Comparison of ENCODE assay signal across 1 cellular context in genomic region chr1:64986903-64987871, GRCh38.
TF ChIP-seq lines count a peak whose summit lies in the region.

No MANE protein-coding gene starts in this region.

TF ChIP-seq in HepG2, 621 proteins besides CTCF, POLR2A, EP300 and RAD21 (continued from another document and continues in another):
- TF ChIP-seq ZNF567 (CRISPR knock-in tag; IDR thresholded peaks at IDR 0.05; ENCODE audit: borderline replicate concordance), result no peak
- TF ChIP-seq PLSCR1 (CRISPR knock-in tag; IDR thresholded peaks at IDR 0.05; ENCODE audit: borderline replicate concordance), result no peak
- no peak for TF ChIP-seq MAFK (conservative IDR thresholded peaks at IDR 0.05 in 1 of 2, IDR thresholded peaks at IDR 0.05 in 1 of 2; ENCODE audit: low read length in 2 of 2)
- TF ChIP-seq ZNF317 (CRISPR knock-in tag; IDR thresholded peaks at IDR 0.05), result no peak
- no peak for TF ChIP-seq PCBP2 (optimal IDR thresholded peaks at IDR 0.05; ENCODE audit: low read depth, low read length, poor library complexity, severe bottlenecking)
- no peak for TF ChIP-seq CSRNP1 (CRISPR knock-in tag; IDR thresholded peaks at IDR 0.05)
- no peak; the same call in 1 of the 2 replicates for TF ChIP-seq ZNF629 (CRISPR knock-in tag; conservative IDR thresholded peaks at IDR 0.05)
- TF ChIP-seq HOXA5 (CRISPR knock-in tag; IDR thresholded peaks at IDR 0.05), result no peak
- no peak for TF ChIP-seq ZBTB4 (CRISPR knock-in tag; IDR thresholded peaks at IDR 0.05; ENCODE audit: borderline replicate concordance)
- TF ChIP-seq, protein P1, sequence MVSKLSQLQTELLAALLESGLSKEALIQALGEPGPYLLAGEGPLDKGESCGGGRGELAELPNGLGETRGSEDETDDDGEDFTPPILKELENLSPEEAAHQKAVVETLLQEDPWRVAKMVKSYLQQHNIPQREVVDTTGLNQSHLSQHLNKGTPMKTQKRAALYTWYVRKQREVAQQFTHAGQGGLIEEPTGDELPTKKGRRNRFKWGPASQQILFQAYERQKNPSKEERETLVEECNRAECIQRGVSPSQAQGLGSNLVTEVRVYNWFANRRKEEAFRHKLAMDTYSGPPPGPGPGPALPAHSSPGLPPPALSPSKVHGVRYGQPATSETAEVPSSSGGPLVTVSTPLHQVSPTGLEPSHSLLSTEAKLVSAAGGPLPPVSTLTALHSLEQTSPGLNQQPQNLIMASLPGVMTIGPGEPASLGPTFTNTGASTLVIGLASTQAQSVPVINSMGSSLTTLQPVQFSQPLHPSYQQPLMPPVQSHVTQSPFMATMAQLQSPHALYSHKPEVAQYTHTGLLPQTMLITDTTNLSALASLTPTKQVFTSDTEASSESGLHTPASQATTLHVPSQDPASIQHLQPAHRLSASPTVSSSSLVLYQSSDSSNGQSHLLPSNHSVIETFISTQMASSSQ (IDR thresholded peaks at IDR 0.05; ENCODE audit: low read depth), result peak; percentile 71
- TF ChIP-seq, protein P1 (CRISPR knock-in tag; IDR thresholded peaks at IDR 0.05; ENCODE audit: borderline replicate concordance), result peak; percentile 46; the same call in 1 of the 2 replicates
- TF ChIP-seq MEF2D (CRISPR knock-in tag; IDR thresholded peaks at IDR 0.05), result peak; percentile 95
- TF ChIP-seq HNF4A (CRISPR knock-in tag; IDR thresholded peaks at IDR 0.05), result peak; percentile 89
- no peak for TF ChIP-seq ZNF468 (CRISPR knock-in tag; IDR thresholded peaks at IDR 0.05)
- no peak for TF ChIP-seq SNAPC5 (CRISPR knock-in tag; IDR thresholded peaks at IDR 0.05; ENCODE audit: borderline replicate concordance)
- TF ChIP-seq NFATC3 (CRISPR knock-in tag; IDR thresholded peaks at IDR 0.05), result no peak
- peak; percentile 71 for TF ChIP-seq MIER3 (CRISPR knock-in tag; IDR thresholded peaks at IDR 0.05; ENCODE audit: borderline replicate concordance)
- no peak for TF ChIP-seq NCOA1 (CRISPR knock-in tag; IDR thresholded peaks at IDR 0.05)
- no peak for TF ChIP-seq THAP7 (CRISPR knock-in tag; IDR thresholded peaks at IDR 0.05)
- no peak for TF ChIP-seq ZNF496 (CRISPR knock-in tag; IDR thresholded peaks at IDR 0.05; ENCODE audit: insufficient replicate concordance)
- TF ChIP-seq ZNF180 (CRISPR knock-in tag; IDR thresholded peaks at IDR 0.05; ENCODE audit: borderline replicate concordance, low read depth), result no peak
- TF ChIP-seq ZSCAN9 (CRISPR knock-in tag; IDR thresholded peaks at IDR 0.05; ENCODE audit: borderline replicate concordance), result no peak
- TF ChIP-seq MAX (IDR thresholded peaks at IDR 0.05), result peak; percentile 75
- TF ChIP-seq DNMT1 (CRISPR knock-in tag; IDR thresholded peaks at IDR 0.05), result no peak
- peak; percentile 72 for TF ChIP-seq SKIL (CRISPR knock-in tag; IDR thresholded peaks at IDR 0.05; ENCODE audit: borderline replicate concordance)
- TF ChIP-seq RELA (CRISPR knock-in tag; IDR thresholded peaks at IDR 0.05), result no peak
- TF ChIP-seq, protein P2, sequence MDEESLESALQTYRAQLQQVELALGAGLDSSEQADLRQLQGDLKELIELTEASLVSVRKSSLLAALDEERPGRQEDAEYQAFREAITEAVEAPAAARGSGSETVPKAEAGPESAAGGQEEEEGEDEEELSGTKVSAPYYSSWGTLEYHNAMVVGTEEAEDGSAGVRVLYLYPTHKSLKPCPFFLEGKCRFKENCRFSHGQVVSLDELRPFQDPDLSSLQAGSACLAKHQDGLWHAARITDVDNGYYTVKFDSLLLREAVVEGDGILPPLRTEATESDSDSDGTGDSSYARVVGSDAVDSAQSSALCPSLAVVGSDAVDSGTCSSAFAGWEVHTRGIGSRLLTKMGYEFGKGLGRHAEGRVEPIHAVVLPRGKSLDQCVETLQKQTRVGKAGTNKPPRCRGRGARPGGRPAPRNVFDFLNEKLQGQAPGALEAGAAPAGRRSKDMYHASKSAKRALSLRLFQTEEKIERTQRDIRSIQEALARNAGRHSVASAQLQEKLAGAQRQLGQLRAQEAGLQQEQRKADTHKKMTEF (CRISPR knock-in tag; IDR thresholded peaks at IDR 0.05), result peak; percentile 93
- TF ChIP-seq, protein P3, sequence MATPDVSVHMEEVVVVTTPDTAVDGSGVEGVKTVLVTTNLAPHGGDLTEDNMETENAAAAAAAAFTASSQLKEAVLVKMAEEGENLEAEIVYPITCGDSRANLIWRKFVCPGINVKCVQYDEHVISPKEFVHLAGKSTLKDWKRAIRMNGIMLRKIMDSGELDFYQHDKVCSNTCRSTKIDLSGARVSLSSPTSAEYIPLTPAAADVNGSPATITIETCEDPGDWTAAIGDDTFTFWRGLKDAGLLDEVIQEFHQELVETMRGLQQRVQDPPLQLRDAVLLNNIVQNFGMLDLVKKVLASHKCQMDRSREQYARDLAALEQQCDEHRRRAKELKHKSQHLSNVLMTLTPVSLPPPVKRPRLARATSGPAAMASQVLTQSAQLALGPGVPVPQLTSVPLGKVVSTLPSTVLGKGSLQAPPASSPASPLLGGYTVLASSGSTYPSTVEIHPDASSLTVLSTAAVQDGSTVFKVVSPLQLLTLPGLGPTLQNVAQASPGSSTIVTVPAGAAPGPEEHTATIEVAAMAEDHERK (CRISPR knock-in tag; IDR thresholded peaks at IDR 0.05; ENCODE audit: low read depth), result no peak
- TF ChIP-seq NCOA2 (CRISPR knock-in tag; IDR thresholded peaks at IDR 0.05), result peak; percentile 86
- TF ChIP-seq HDAC6 (IDR thresholded peaks at IDR 0.05; ENCODE audit: low read depth, low read length), result no peak
- no peak for TF ChIP-seq AKAP8 (CRISPR knock-in tag; IDR thresholded peaks at IDR 0.05)
- TF ChIP-seq MTA1 (CRISPR knock-in tag; IDR thresholded peaks at IDR 0.05; ENCODE audit: borderline replicate concordance), result no peak
- no peak for TF ChIP-seq ZNF160 (CRISPR knock-in tag; IDR thresholded peaks at IDR 0.05)
- TF ChIP-seq TCF12 (IDR thresholded peaks at IDR 0.05), result no peak
- no peak for TF ChIP-seq TCF12 (CRISPR knock-in tag; IDR thresholded peaks at IDR 0.05)
- no peak for TF ChIP-seq ZNF569 (CRISPR knock-in tag; IDR thresholded peaks at IDR 0.05; ENCODE audit: borderline replicate concordance)
- no peak for TF ChIP-seq SPEN (CRISPR knock-in tag; IDR thresholded peaks at IDR 0.05; ENCODE audit: low read depth)
- TF ChIP-seq KLF6 (CRISPR knock-in tag; IDR thresholded peaks at IDR 0.05), result peak; percentile 24; the same call in 1 of the 2 replicates
- TF ChIP-seq ZNF709 (CRISPR knock-in tag; IDR thresholded peaks at IDR 0.05), result no peak
- TF ChIP-seq CHD2 (IDR thresholded peaks at IDR 0.05; ENCODE audit: low read depth, low read length), result no peak
- TF ChIP-seq IRX3 (CRISPR knock-in tag; IDR thresholded peaks at IDR 0.05; ENCODE audit: borderline replicate concordance, low read depth), result no peak
- no peak for TF ChIP-seq DR1 (CRISPR knock-in tag; IDR thresholded peaks at IDR 0.05)
- peak; percentile 74; the same call in 1 of the 2 replicates for TF ChIP-seq SMAD3 (CRISPR knock-in tag; IDR thresholded peaks at IDR 0.05)
- TF ChIP-seq ZNF703 (CRISPR knock-in tag; IDR thresholded peaks at IDR 0.05; ENCODE audit: borderline replicate concordance), result no peak
- TF ChIP-seq SRSF1 (optimal IDR thresholded peaks at IDR 0.05; ENCODE audit: low read depth, low read length), result no peak
- TF ChIP-seq, protein P4, sequence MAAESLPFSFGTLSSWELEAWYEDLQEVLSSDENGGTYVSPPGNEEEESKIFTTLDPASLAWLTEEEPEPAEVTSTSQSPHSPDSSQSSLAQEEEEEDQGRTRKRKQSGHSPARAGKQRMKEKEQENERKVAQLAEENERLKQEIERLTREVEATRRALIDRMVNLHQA (CRISPR knock-in tag; IDR thresholded peaks at IDR 0.05), result no peak
- no peak for TF ChIP-seq ZNF354B (CRISPR knock-in tag; IDR thresholded peaks at IDR 0.05)
- no peak for TF ChIP-seq ONECUT2 (CRISPR knock-in tag; IDR thresholded peaks at IDR 0.05)
- peak; percentile 77; the same call in 1 of the 2 replicates for TF ChIP-seq FOXJ3 (CRISPR knock-in tag; IDR thresholded peaks at IDR 0.05; ENCODE audit: borderline replicate concordance)
- TF ChIP-seq ADNP (CRISPR knock-in tag; IDR thresholded peaks at IDR 0.05), result no peak
- no peak for TF ChIP-seq SNAI1 (CRISPR knock-in tag; IDR thresholded peaks at IDR 0.05; ENCODE audit: borderline replicate concordance)
- no peak for TF ChIP-seq E2F5 (CRISPR knock-in tag; conservative IDR thresholded peaks at IDR 0.05)
- no peak for TF ChIP-seq ZNF879 (CRISPR knock-in tag; IDR thresholded peaks at IDR 0.05)
- TF ChIP-seq HDAC2 (CRISPR knock-in tag; IDR thresholded peaks at IDR 0.05), result peak; percentile 66; the same call in 1 of the 2 replicates
